ENCODE assay signal across 2 cellular contexts in genomic region chr16:25052530-25052929, GRCh38.
TF ChIP-seq lines count a peak whose summit lies in the region.

No MANE protein-coding gene starts in this region.

TF ChIP-seq in SK-N-SH, 30 proteins besides CTCF, POLR2A, EP300 and RAD21:
- TF ChIP-seq USF2 (IDR thresholded peaks at IDR 0.05; ENCODE audit: borderline replicate concordance, low read depth, low read length) (no peak), ELF1 (IDR thresholded peaks at IDR 0.05) (no peak), NFIC (IDR thresholded peaks at IDR 0.05; ENCODE audit: borderline replicate concordance) (no peak), MXI1 (IDR thresholded peaks at IDR 0.05; ENCODE audit: low read depth, low read length) (no peak), REST (IDR thresholded peaks at IDR 0.05; ENCODE audit: low read depth, low read length) (no peak), YY1 (IDR thresholded peaks at IDR 0.05; ENCODE audit: low read depth) (no peak), POLR2AphosphoS5 (IDR thresholded peaks at IDR 0.05; ENCODE audit: low read depth, low read length) (no peak)

TF ChIP-seq in SK-N-SH treated with all-trans-retinoic acid at 6 μM for 48 hours, 23 proteins besides CTCF, POLR2A, EP300 and RAD21 (continued from another document):
- TF ChIP-seq PATZ1 (CRISPR knock-in tag; IDR thresholded peaks at IDR 0.05; ENCODE audit: borderline replicate concordance) (no peak), TCF4 (CRISPR knock-in tag; IDR thresholded peaks at IDR 0.05; ENCODE audit: borderline replicate concordance) (no peak), TOX (CRISPR knock-in tag; IDR thresholded peaks at IDR 0.05; ENCODE audit: borderline replicate concordance) (no peak), CREB5 (CRISPR knock-in tag; IDR thresholded peaks at IDR 0.05; ENCODE audit: low read depth) (no peak), ZNF70 (CRISPR knock-in tag; IDR thresholded peaks at IDR 0.05) (no peak), OSR1 (CRISPR knock-in tag; IDR thresholded peaks at IDR 0.05) (no peak), ZFP3 (CRISPR knock-in tag; IDR thresholded peaks at IDR 0.05) (no peak), TSHZ2 (CRISPR knock-in tag; IDR thresholded peaks at IDR 0.05) (no peak), GLIS3 (CRISPR knock-in tag; IDR thresholded peaks at IDR 0.05) (no peak), RARB (CRISPR knock-in tag; IDR thresholded peaks at IDR 0.05) (no peak), BACH2 (CRISPR knock-in tag; IDR thresholded peaks at IDR 0.05; ENCODE audit: borderline replicate concordance) (no peak), ISL1 (CRISPR knock-in tag; IDR thresholded peaks at IDR 0.05) (no peak), POU6F1 (CRISPR knock-in tag; IDR thresholded peaks at IDR 0.05; ENCODE audit: borderline replicate concordance, low read depth) (no peak)
